24 cellular contexts compared by ENCODE assay signal in genomic region chr20:10498196-10498595, GRCh38.
A peak's percentile ranks its signal among the peaks of the same experiment; 100 is the strongest.
DNase-seq lines count a peak whose midpoint lies in the region; ATAC-seq, FAIRE-seq and TF ChIP-seq lines count a peak whose summit lies in the region.
"Had no signal": no experiment of that assay in that cellular context is flagged by ENCODE, and none has a peak within 500 bp of the region (broad histone marks: within the 10 kb centered on the region; RNA-seq: fewer than 3 reads in every experiment).

No MANE protein-coding gene starts in this region.

- H3K27me3 Mint-ChIP-seq in WTC11 (ENCODE audit: low read depth) (no peaks in the 10 kb centered on the region), nephron progenitor cell (ENCODE audit: low read depth, poor library complexity) (no peaks in the 10 kb centered on the region), Calu3 (ENCODE audit: unreplicated experiment) (no peaks in the 10 kb centered on the region)
- H3K27me3 Mint-ChIP-seq: activated naive CD8-positive, alpha-beta T cell treated with anti-CD3 and anti-CD28 coated beads for 36 hours; B cell; memory B cell; naive B cell; T-cell; type B pancreatic cell had no signal

- H3K4me1 Mint-ChIP-seq in WTC11 = peaks cover 39% of the 10 kb centered on the region
- H3K4me1 Mint-ChIP-seq in nephron progenitor cell = peaks cover 61% of the 10 kb centered on the region
- H3K4me1 Mint-ChIP-seq in Calu3 (ENCODE audit: low read depth, unreplicated experiment) = peaks cover 5% of the 10 kb centered on the region

- no peak overlapping the region for H3K4me3 ChIP-seq in heart right ventricle

- H3K36me3 ChIP-seq in heart right ventricle = no peaks in the 10 kb centered on the region

- no peak overlapping the region for H3K27ac ChIP-seq in heart right ventricle

- POLR2A ChIA-PET in WTC11 (lab: Charles Lee) = no interaction called here

- peaks cover 0 to 26% (median 0%) of the 10 kb centered on the region in 9 donors for H3K4me1 ChIP-seq in heart right ventricle

- BruUV-seq in Calu3 (replicated peaks; lab: Mats Ljungman, UMichigan) = no TSS peak

- H3K9me3 Mint-ChIP-seq in WTC11 (no peaks in the 10 kb centered on the region), nephron progenitor cell (no peaks in the 10 kb centered on the region), Calu3 (ENCODE audit: low read depth, unreplicated experiment) (no peaks in the 10 kb centered on the region)
- H3K9me3 Mint-ChIP-seq: activated naive CD8-positive, alpha-beta T cell treated with anti-CD3 and anti-CD28 coated beads for 36 hours; activated T-helper 2 cell treated with anti-CD3 and anti-CD28 coated beads, Interferon-gamma antibody, Interleukin-2, Interleukin-4, amounts not matched to agents 10 μg/mL and 5 μg/mL and 100 μg/mL, durations not matched to agents 14 hours and 24 hours and 36 hours; memory B cell; naive B cell; T-cell; type B pancreatic cell had no signal

- WGBS in heart right ventricle, 2 donors = 28 to 53% methylated on average over 1 of the region's 1 CpG

- no peaks in the 10 kb centered on the region for H3K9me3 ChIP-seq in heart right ventricle

- CTCF ChIA-PET in WTC11 (lab: Charles Lee) = interaction anchor here (1.3 kb wide), 1 partner anchor 19 kb away, joined by 3 read pairs; no protein-coding TSS in a partner anchor
- CTCF ChIA-PET in Calu3 (lab: Charles Lee) = no interaction called here

- H3K27me3 ChIP-seq in heart right ventricle = no peaks in the 10 kb centered on the region

- H3K4me3 Mint-ChIP-seq in WTC11 (no peak overlapping the region), nephron progenitor cell (no peak overlapping the region), Calu3 (ENCODE audit: low read depth, unreplicated experiment) (no peak overlapping the region)
- H3K4me3 Mint-ChIP-seq: activated naive CD8-positive, alpha-beta T cell treated with anti-CD3 and anti-CD28 coated beads for 36 hours; B cell; memory B cell; naive B cell; T-cell; type B pancreatic cell had no signal

- H3K36me3 Mint-ChIP-seq in WTC11 (no peaks in the 10 kb centered on the region), nephron progenitor cell (ENCODE audit: low read depth) (no peaks in the 10 kb centered on the region), Calu3 (ENCODE audit: insufficient read depth, unreplicated experiment) (no peaks in the 10 kb centered on the region)
- H3K36me3 Mint-ChIP-seq: naive B cell, T-cell, type B pancreatic cell had no signal

- H3K27ac Mint-ChIP-seq in WTC11 (peak overlapping the region; percentile 1; the same call in 1 of the 2 replicates), nephron progenitor cell (peak overlapping the region; percentile 26), Calu3 (ENCODE audit: unreplicated experiment) (no peak overlapping the region)
- H3K27ac Mint-ChIP-seq: activated naive CD8-positive, alpha-beta T cell treated with anti-CD3 and anti-CD28 coated beads for 36 hours; activated T-helper 2 cell treated with anti-CD3 and anti-CD28 coated beads, Interferon-gamma antibody, Interleukin-2, Interleukin-4, amounts not matched to agents 10 μg/mL and 5 μg/mL and 100 μg/mL, durations not matched to agents 14 hours and 24 hours and 36 hours; B cell; memory B cell; T-cell; type B pancreatic cell had no signal

- TF ChIP-seq CTCF in heart right ventricle (IDR thresholded peaks at IDR 0.05) = no peak
- TF ChIP-seq CTCF in WTC11 (IDR thresholded peaks at IDR 0.05) = no peak
- TF ChIP-seq CTCF in nephron progenitor cell (IDR thresholded peaks at IDR 0.05) = no peak
- no peak for TF ChIP-seq CTCF in Calu3 (IDR thresholded peaks at IDR 0.05; ENCODE audit: unreplicated experiment)

- ATAC-seq in heart right ventricle (peak in 6 of 8 donors; percentile 50 to 96 (median 64)), WTC11 (peak; percentile 30; the same call in 1 of the 2 replicates)
- ATAC-seq: T-cell had no signal

- DNase-seq in heart right ventricle (no peak), cardiac septum (ENCODE audit: low spot score) (no peak), HTR-8/SVneo (ENCODE audit: insufficient read length, low spot score) (no peak), WTC11 (ENCODE audit: low spot score) (no peak), nephron progenitor cell (no peak), posterior vena cava (ENCODE audit: low spot score) (no peak), Calu3 (no peak), germinal center (ENCODE audit: low spot score) (no peak)
- DNase-seq: activated CD4-positive, alpha-beta T cell treated with anti-CD3 and anti-CD28 coated beads, Interleukin-2, amount 50 U/mL, for 1 hour; activated naive CD8-positive, alpha-beta T cell treated with anti-CD3 and anti-CD28 coated beads for 36 hours; cerebellar nuclear complex; COR-L47; foreskin melanocyte; Karpas-422; naive B cell; NCI-H187 treated with DMSO at 0.1 percent for 48 hours; NCI-H82; T-cell had no signal

- peak; percentile 13 for FAIRE-seq in HTR-8/SVneo (lab: Jason Lieb, UNC)
- FAIRE-seq: astrocyte, keratinocyte had no signal

- intact Hi-C loops in heart right ventricle (cut with DNase I) (no loop called here), cardiac septum (cut with DNase I) (no loop called here), posterior vena cava (cut with DNase I) (no loop called here), Calu3 (cut with micrococcal nuclease; ENCODE audit: unreplicated experiment) (no loop called here)

TF ChIP-seq in WTC11, 78 proteins besides CTCF, POLR2A, EP300 and RAD21 (continues in another document):
- TF ChIP-seq NR1H2 (CRISPR knock-in tag; IDR thresholded peaks at IDR 0.05) = no peak
- TF ChIP-seq ZNF396 (CRISPR knock-in tag; IDR thresholded peaks at IDR 0.05; ENCODE audit: borderline replicate concordance) = no peak
- TF ChIP-seq, protein P1, sequence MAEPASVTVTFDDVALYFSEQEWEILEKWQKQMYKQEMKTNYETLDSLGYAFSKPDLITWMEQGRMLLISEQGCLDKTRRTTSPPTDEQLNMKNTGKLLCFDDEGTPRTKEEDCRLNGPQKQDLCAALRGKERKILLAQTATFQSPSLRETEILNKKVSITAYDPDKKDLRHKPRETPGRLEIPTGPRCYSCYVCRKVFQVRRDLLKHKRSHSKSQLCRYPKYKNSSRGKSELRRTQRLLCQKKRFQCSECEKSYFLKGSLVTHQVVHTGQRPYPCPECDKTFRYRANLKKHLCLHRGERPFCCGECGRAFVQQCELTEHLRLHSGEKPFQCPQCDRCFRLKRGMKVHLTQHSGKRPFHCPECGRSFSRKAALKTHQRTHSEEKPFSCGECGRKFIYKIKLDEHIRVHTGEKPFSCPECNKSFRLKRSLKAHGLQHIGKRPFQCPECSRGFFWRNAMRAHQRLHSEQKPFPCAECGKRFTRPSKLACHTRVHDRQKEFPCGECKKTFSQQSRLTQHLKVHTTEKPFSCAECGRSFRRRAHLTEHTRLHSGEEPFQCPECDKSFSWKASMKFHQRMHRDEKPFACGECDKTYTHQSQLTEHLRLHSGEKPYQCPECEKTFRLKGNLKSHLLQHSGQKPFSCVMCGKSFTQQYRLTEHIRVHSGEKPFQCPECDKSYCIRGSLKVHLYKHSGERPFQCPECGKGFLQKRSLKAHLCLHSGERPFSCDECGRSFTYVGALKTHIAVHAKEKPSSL (CRISPR knock-in tag; conservative IDR thresholded peaks at IDR 0.05) = no peak
- TF ChIP-seq, protein P2, sequence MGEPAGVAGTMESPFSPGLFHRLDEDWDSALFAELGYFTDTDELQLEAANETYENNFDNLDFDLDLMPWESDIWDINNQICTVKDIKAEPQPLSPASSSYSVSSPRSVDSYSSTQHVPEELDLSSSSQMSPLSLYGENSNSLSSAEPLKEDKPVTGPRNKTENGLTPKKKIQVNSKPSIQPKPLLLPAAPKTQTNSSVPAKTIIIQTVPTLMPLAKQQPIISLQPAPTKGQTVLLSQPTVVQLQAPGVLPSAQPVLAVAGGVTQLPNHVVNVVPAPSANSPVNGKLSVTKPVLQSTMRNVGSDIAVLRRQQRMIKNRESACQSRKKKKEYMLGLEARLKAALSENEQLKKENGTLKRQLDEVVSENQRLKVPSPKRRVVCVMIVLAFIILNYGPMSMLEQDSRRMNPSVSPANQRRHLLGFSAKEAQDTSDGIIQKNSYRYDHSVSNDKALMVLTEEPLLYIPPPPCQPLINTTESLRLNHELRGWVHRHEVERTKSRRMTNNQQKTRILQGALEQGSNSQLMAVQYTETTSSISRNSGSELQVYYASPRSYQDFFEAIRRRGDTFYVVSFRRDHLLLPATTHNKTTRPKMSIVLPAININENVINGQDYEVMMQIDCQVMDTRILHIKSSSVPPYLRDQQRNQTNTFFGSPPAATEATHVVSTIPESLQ (CRISPR knock-in tag; IDR thresholded peaks at IDR 0.05) = no peak
- TF ChIP-seq, protein P3, sequence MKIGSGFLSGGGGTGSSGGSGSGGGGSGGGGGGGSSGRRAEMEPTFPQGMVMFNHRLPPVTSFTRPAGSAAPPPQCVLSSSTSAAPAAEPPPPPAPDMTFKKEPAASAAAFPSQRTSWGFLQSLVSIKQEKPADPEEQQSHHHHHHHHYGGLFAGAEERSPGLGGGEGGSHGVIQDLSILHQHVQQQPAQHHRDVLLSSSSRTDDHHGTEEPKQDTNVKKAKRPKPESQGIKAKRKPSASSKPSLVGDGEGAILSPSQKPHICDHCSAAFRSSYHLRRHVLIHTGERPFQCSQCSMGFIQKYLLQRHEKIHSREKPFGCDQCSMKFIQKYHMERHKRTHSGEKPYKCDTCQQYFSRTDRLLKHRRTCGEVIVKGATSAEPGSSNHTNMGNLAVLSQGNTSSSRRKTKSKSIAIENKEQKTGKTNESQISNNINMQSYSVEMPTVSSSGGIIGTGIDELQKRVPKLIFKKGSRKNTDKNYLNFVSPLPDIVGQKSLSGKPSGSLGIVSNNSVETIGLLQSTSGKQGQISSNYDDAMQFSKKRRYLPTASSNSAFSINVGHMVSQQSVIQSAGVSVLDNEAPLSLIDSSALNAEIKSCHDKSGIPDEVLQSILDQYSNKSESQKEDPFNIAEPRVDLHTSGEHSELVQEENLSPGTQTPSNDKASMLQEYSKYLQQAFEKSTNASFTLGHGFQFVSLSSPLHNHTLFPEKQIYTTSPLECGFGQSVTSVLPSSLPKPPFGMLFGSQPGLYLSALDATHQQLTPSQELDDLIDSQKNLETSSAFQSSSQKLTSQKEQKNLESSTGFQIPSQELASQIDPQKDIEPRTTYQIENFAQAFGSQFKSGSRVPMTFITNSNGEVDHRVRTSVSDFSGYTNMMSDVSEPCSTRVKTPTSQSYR (CRISPR knock-in tag; IDR thresholded peaks at IDR 0.05) = no peak
